ENCODE assay signal across 20 cellular contexts in genomic region chr10:31087855-31088254, GRCh38. TPM values are rescaled to one million over a fixed set of nuclear protein-coding genes. Genes with fewer than 3 reads are reported as not detected.
A peak's percentile ranks its signal among the peaks of the same experiment; 100 is the strongest.
DNase-seq lines count a peak whose midpoint lies in the region; ATAC-seq and TF ChIP-seq lines count a peak whose summit lies in the region.
"Had no signal": no experiment of that assay in that cellular context is flagged by ENCODE, and none has a peak within 500 bp of the region (broad histone marks: within the 10 kb centered on the region; RNA-seq: fewer than 3 reads in every experiment).

No MANE protein-coding gene starts in this region.

- H3K27ac Mint-ChIP-seq in T-helper 17 cell: peak overlapping the region; percentile 10
- H3K27ac Mint-ChIP-seq: HFFc6 had no signal

- no peaks in the 10 kb centered on the region for H3K36me3 Mint-ChIP-seq in T-helper 17 cell (ENCODE audit: low read depth)

- H3K36me3 ChIP-seq in neuron (ENCODE audit: insufficient read depth, low read length): no peaks in the 10 kb centered on the region
- H3K36me3 ChIP-seq in suprapubic skin: no peaks in the 10 kb centered on the region
- H3K36me3 ChIP-seq in ovary: no peaks in the 10 kb centered on the region
- H3K36me3 ChIP-seq: HAP-1 had no signal

- H3K27ac ChIP-seq in suprapubic skin (no peak overlapping the region), ovary (no peak overlapping the region)
- H3K27ac ChIP-seq: GM23248, KMS-11 had no signal

- H3K4me1 ChIP-seq in neuron (ENCODE audit: insufficient read depth, low read length) (peaks cover 8% of the 10 kb centered on the region), suprapubic skin (no peaks in the 10 kb centered on the region), ovary (ENCODE audit: insufficient read depth) (no peaks in the 10 kb centered on the region)
- H3K4me1 ChIP-seq: HAP-1 had no signal

- TF ChIP-seq POLR2A in suprapubic skin (IDR thresholded peaks at IDR 0.05) (no peak), ovary (IDR thresholded peaks at IDR 0.05) (no peak)

- peaks cover 4% of the 10 kb centered on the region for H3K4me1 Mint-ChIP-seq in T-helper 17 cell

- H3K27me3 ChIP-seq in neuron (ENCODE audit: insufficient read depth, low read length): no peaks in the 10 kb centered on the region
- no peaks in the 10 kb centered on the region for H3K27me3 ChIP-seq in suprapubic skin
- no peaks in the 10 kb centered on the region for H3K27me3 ChIP-seq in ovary

- H3K9me3 ChIP-seq in T-helper 17 cell (ENCODE audit: control insufficient read depth, low read length, poor library complexity, severe bottlenecking) (no peaks in the 10 kb centered on the region), neuron (ENCODE audit: low read length) (no peaks in the 10 kb centered on the region), suprapubic skin (no peaks in the 10 kb centered on the region), ovary (no peaks in the 10 kb centered on the region)
- H3K9me3 ChIP-seq: HAP-1, SK-N-SH had no signal

- no peak for ATAC-seq in T-helper 17 cell
- ATAC-seq in GM21825 (IDR thresholded peaks at IDR 0.05; ENCODE audit: unreplicated experiment): no peak

- intact Hi-C loops in ovary (cut with DNase I): no loop called here

- H2AFZ ChIP-seq in neuron (ENCODE audit: low read depth, low read length): peak overlapping the region; percentile 36
- H2AFZ ChIP-seq: GM23248 had no signal

- TF ChIP-seq CTCF in suprapubic skin (IDR thresholded peaks at IDR 0.05) (no peak), ovary (IDR thresholded peaks at IDR 0.05) (no peak)

- TF ChIP-seq EP300 in suprapubic skin (IDR thresholded peaks at IDR 0.05): no peak
- TF ChIP-seq EP300 in ovary (IDR thresholded peaks at IDR 0.05): no peak

- DNase-seq in NCI-H82 (lab: John Stamatoyannopoulos, UW) (peak; percentile 29), NCI-H82 treated with DMSO at 0.1 percent for 48 hours (lab: John Stamatoyannopoulos, UW; ENCODE audit: unreplicated experiment) (no peak), T-helper 17 cell (no peak), suprapubic skin (ENCODE audit: low spot score in 2 of 2) (no peak), ovary (no peak)
- DNase-seq: Calu3, GM23248, HFFc6, MV-4-11, NCI-H1105, NCI-H1436 treated with DMSO at 0.1 percent for 48 hours, NCI-H187 treated with DMSO at 0.1 percent for 48 hours, NCI-H2171 treated with DMSO at 0.1 percent for 48 hours, NCI-H345, NCI-H510A treated with DMSO at 0.1 percent for 48 hours, SK-N-SH had no signal

- WGBS in suprapubic skin: 79% methylated on average over 1 of the region's 1 CpG
- WGBS in ovary, 3 donors: 91 to 95% (median 94%) methylated on average over 1 of the region's 1 CpG

- H3K27me3 Mint-ChIP-seq in T-helper 17 cell: peaks cover 7% of the 10 kb centered on the region

- H3K4me3 ChIP-seq in neuron (ENCODE audit: low read length) (no peak overlapping the region), suprapubic skin (no peak overlapping the region), ovary (no peak overlapping the region)
- H3K4me3 ChIP-seq: GM23248, HAP-1 had no signal

- no peak overlapping the region for H3K4me3 Mint-ChIP-seq in T-helper 17 cell
- H3K4me3 Mint-ChIP-seq: HFFc6 had no signal

RNA-seq across cellular contexts. Expression of gene ZNF438, which starts 56.2 kb away (rescaled TPM):
- 1 to 10 TPM; 3.1 to 3.7 TPM for total RNA-seq in T-helper 17 cell
- 10 to 100 TPM in 1 of 4 donors, 1 to 10 TPM in 3; 6.1 to 14.1 (median 7.1) TPM for total RNA-seq in suprapubic skin
- 10 to 100 TPM in 1 of 7 donors, 1 to 10 TPM in 6; 6.2 to 11.6 (median 6.9) TPM for total RNA-seq in ovary
- 10 to 100 TPM in 1 of 2 donors, 1 to 10 TPM in 1; 7.1 to 12.7 TPM for polyA plus RNA-seq in ovary
